19 cellular contexts compared by ENCODE assay signal in the genomic region with DNA sequence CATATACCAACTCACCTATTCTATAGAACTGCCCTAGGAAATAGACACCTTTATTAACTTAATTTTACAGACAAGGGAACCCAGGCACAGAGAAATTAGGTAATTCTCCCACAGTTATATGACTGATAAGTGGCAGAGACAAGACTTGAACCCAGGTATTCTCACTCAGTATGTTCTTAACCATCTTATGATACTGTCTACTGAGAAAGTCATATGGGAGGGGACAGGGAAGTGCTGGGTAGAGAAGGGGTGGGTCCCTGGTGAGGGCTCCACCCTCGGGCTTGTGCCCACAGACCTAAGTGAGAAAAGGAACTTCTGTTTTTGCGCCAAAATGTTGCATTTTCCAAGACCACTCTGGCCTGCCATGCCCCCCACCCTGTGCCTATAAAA.
DNase-seq lines count a peak whose midpoint lies in the region; ATAC-seq and TF ChIP-seq lines count a peak whose summit lies in the region.
"Had no signal": no experiment of that assay in that cellular context is flagged by ENCODE, and none has a peak within 500 bp of the region (broad histone marks: within the 10 kb centered on the region; RNA-seq: fewer than 3 reads in every experiment).

No MANE protein-coding gene starts in this region.

- no peak for DNase-seq in activated T-cell treated with anti-CD3 and anti-CD28 coated beads, Interleukin-2, amount 50 U/mL, for 24 hours
- DNase-seq in activated T-cell treated with anti-CD3 and anti-CD28 coated beads, Interleukin-2, amount 50 U/mL, for 48 hours = no peak
- DNase-seq in MV-4-11 (lab: John Stamatoyannopoulos, UW) = peak; percentile 8
- DNase-seq in WERI-Rb-1 = no peak
- DNase-seq in stimulated activated naive B cell treated with anti-CD40 and anti-IgM and Interleukin-4, amounts not matched to agents 10 μg/mL and 1 μg/mL and 100 μg/mL, for 72 hours = no peak
- DNase-seq in superior temporal gyrus (ENCODE audit: extremely low spot score) = no peak
- DNase-seq: GOT3, Karpas-422, NCI-H1417, NCI-H1694 treated with DMSO at 0.1 percent for 48 hours, NCI-H2081 treated with DMSO at 0.1 percent for 48 hours, NCI-H446, NCI-H526, OCI-M1, Right ventricle myocardium superior had no signal

- peaks cover 21% of the 10 kb centered on the region for H3K27me3 ChIP-seq in WERI-Rb-1 (ENCODE audit: insufficient read depth, low read depth, severe bottlenecking)

- H3K9me3 ChIP-seq in WERI-Rb-1 (ENCODE audit: severe bottlenecking) = no peaks in the 10 kb centered on the region
- H3K9me3 ChIP-seq: A549 had no signal

- H3K9me3 Mint-ChIP-seq in activated T-cell treated with anti-CD3 and anti-CD28 coated beads, Interleukin-2, amount 50 U/mL, for 24 hours = no peaks in the 10 kb centered on the region
- peaks cover 5 to 7% of the 10 kb centered on the region in 2 donors for H3K9me3 Mint-ChIP-seq in stimulated activated naive B cell treated with anti-CD40 and anti-IgM and Interleukin-4, amounts not matched to agents 10 μg/mL and 1 μg/mL and 100 μg/mL, for 72 hours

- H3K36me3 ChIP-seq in WERI-Rb-1 = no peaks in the 10 kb centered on the region

- no peak overlapping the region for H3K27ac ChIP-seq in WERI-Rb-1
- H3K27ac ChIP-seq: A549 had no signal

- peaks cover 46% of the 10 kb centered on the region for H3K4me1 Mint-ChIP-seq in activated T-cell treated with anti-CD3 and anti-CD28 coated beads, Interleukin-2, amount 50 U/mL, for 24 hours (ENCODE audit: low read depth)
- peaks cover 23 to 41% of the 10 kb centered on the region in 2 donors for H3K4me1 Mint-ChIP-seq in stimulated activated naive B cell treated with anti-CD40 and anti-IgM and Interleukin-4, amounts not matched to agents 10 μg/mL and 1 μg/mL and 100 μg/mL, for 72 hours

- H3K36me3 Mint-ChIP-seq in activated T-cell treated with anti-CD3 and anti-CD28 coated beads, Interleukin-2, amount 50 U/mL, for 24 hours (ENCODE audit: low read depth) = no peaks in the 10 kb centered on the region
- H3K36me3 Mint-ChIP-seq in stimulated activated naive B cell treated with anti-CD40 and anti-IgM and Interleukin-4, amounts not matched to agents 10 μg/mL and 1 μg/mL and 100 μg/mL, for 72 hours = no peaks in the 10 kb centered on the region
- H3K36me3 Mint-ChIP-seq: CD14-positive monocyte had no signal

- no peak for TF ChIP-seq CTCF in WERI-Rb-1 (IDR thresholded peaks at IDR 0.05; ENCODE audit: low read depth, low read length)

- H3K27me3 Mint-ChIP-seq in activated T-cell treated with anti-CD3 and anti-CD28 coated beads, Interleukin-2, amount 50 U/mL, for 24 hours = peaks cover 5% of the 10 kb centered on the region
- H3K27me3 Mint-ChIP-seq in stimulated activated naive B cell treated with anti-CD40 and anti-IgM and Interleukin-4, amounts not matched to agents 10 μg/mL and 1 μg/mL and 100 μg/mL, for 72 hours = no peaks in the 10 kb centered on the region

- H3K4me3 ChIP-seq in WERI-Rb-1 (ENCODE audit: low read depth, low read length) = peak overlapping the region; percentile 1; the same call in 1 of the 2 replicates
- H3K4me3 ChIP-seq: A549 had no signal

- H3K27ac Mint-ChIP-seq in activated T-cell treated with anti-CD3 and anti-CD28 coated beads, Interleukin-2, amount 50 U/mL, for 24 hours = peak overlapping the region; percentile 85
- peak overlapping the region; percentile 89 for H3K27ac Mint-ChIP-seq in stimulated activated naive B cell treated with anti-CD40 and anti-IgM and Interleukin-4, amounts not matched to agents 10 μg/mL and 1 μg/mL and 100 μg/mL, for 72 hours
- H3K27ac Mint-ChIP-seq: B cell had no signal

- H3K4me3 Mint-ChIP-seq in activated T-cell treated with anti-CD3 and anti-CD28 coated beads, Interleukin-2, amount 50 U/mL, for 24 hours = no peak overlapping the region
- H3K4me3 Mint-ChIP-seq in stimulated activated naive B cell treated with anti-CD40 and anti-IgM and Interleukin-4, amounts not matched to agents 10 μg/mL and 1 μg/mL and 100 μg/mL, for 72 hours = peak overlapping the region in 1 of 2 donors; percentile 39
- H3K4me3 Mint-ChIP-seq: B cell, CD14-positive monocyte had no signal

- peak; percentile 56 to 62 for ATAC-seq in stimulated activated naive B cell treated with anti-CD40 and anti-IgM and Interleukin-4, amounts not matched to agents 10 μg/mL and 1 μg/mL and 100 μg/mL, for 72 hours (replicated peaks)
- ATAC-seq in HG03469 (IDR thresholded peaks at IDR 0.05; ENCODE audit: unreplicated experiment) = no peak
- ATAC-seq: A549 had no signal
